In genomic region chr2:36528274-36528673, GRCh38 we compare ENCODE assay signal across 1 cellular context.
TF ChIP-seq lines count a peak whose summit lies in the region.

No MANE protein-coding gene starts in this region.

TF ChIP-seq in GM23338, 12 proteins besides CTCF, POLR2A, EP300 and RAD21 (continued from another document):
- TF ChIP-seq REST (IDR thresholded peaks at IDR 0.05; ENCODE audit: unreplicated experiment), result no peak
- no peak for TF ChIP-seq POLR2AphosphoS5 (IDR thresholded peaks at IDR 0.05; ENCODE audit: low read depth)
- no peak for TF ChIP-seq EZH2 (IDR thresholded peaks at IDR 0.05; ENCODE audit: low read depth, unreplicated experiment)
- TF ChIP-seq STAT1 (IDR thresholded peaks at IDR 0.05; ENCODE audit: unreplicated experiment), result no peak
